19 cellular contexts compared by ENCODE assay signal in the genomic region with DNA sequence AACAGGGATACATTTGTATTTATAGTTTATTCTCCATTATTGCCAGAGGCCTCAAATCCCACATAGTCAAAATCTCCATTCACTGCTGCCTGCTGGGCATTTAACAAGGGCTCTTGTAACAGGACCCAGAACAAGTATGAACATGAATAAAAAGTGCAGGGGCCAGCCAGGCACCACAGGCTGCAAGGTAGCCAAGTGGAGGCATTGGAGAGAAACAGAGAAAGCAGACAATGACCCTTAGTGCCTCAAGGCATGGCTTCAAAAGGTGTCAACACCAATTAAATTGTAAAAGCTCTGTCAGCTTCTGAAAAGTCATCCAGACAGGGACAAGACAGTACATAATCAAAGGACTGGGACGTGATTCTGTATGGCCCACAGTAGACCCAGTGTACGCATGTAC.
"Had no signal": no experiment of that assay in that cellular context is flagged by ENCODE, and none has a peak within 500 bp of the region (broad histone marks: within the 10 kb centered on the region; RNA-seq: fewer than 3 reads in every experiment).

No MANE protein-coding gene starts in this region.

- DNase-seq: activated CD4-positive, alpha-beta T cell treated with anti-CD3 and anti-CD28 coated beads, Interleukin-2, amount 50 U/mL, for 4 hours; activated CD4-positive, CD25-positive, alpha-beta regulatory T cell; activated CD8-positive, alpha-beta memory T cell treated with anti-CD3 and anti-CD28 coated beads, Interleukin-2, amount 10 ng/mL, durations not matched to agents 7 days and 5 days; activated effector memory CD4-positive, alpha-beta T cell treated with Interleukin-2 at 50 U/mL for 16 hours; activated T-cell treated with anti-CD3 and anti-CD28 coated beads, Interleukin-2, amount 50 U/mL, for 24 hours; amniotic stem cell; body of pancreas; cerebellar nuclear complex; dermis blood vessel endothelial cell; hypothalamus; mucosa of descending colon; natural killer cell; occipital lobe; right lobe of liver; tibial artery had no signal

- H3K27me3 ChIP-seq: right lobe of liver, tibial artery, vagina had no signal

- H3K27ac ChIP-seq: body of pancreas, prostate gland, right lobe of liver, tibial artery, vagina had no signal

- ATAC-seq: activated CD8-positive, alpha-beta memory T cell treated with anti-CD3 and anti-CD28 coated beads, Interleukin-2, amount 10 ng/mL, durations not matched to agents 7 days and 5 days; body of pancreas; esophagus mucosa; mucosa of descending colon; natural killer cell; right lobe of liver; stimulated activated effector memory CD8-positive, alpha-beta T cell treated with anti-CD3 and anti-CD28 coated beads, Interleukin-12 subunit alpha, Interleukin-12 subunit beta, amount 100 ng/mL, for 72 hours had no signal

- H3K4me3 ChIP-seq: body of pancreas, mucosa of descending colon, prostate gland, right lobe of liver, tibial artery, vagina had no signal

- H3K9me3 ChIP-seq: body of pancreas, mucosa of descending colon, prostate gland, right lobe of liver, tibial artery, vagina had no signal

- H3K4me1 ChIP-seq: body of pancreas, prostate gland, right lobe of liver, tibial artery, vagina had no signal

- H3K36me3 ChIP-seq: prostate gland, right lobe of liver, tibial artery, vagina had no signal
